ENCODE assay signal across 8 cellular contexts in the genomic region with DNA sequence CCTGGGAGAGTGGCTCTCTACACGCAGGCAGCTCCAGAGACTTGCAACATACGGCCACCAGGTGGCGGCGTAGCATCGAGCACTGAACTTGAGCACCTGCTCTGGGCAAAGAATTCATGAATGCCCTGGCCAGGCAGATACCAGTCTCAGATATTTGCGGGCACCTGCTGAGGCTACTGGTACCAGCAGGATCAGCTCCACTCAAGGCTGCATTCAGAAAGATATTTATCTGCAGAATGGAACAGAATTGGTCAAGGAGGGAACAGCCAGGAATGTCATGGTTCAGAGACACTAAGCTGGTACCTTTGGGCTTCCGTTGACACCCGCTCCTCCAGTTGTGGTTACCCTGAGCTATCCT. TPM values are rescaled to one million over a fixed set of nuclear protein-coding genes. Genes with fewer than 3 reads are reported as not detected.
DNase-seq lines count a peak whose midpoint lies in the region; ATAC-seq and TF ChIP-seq lines count a peak whose summit lies in the region.

No MANE protein-coding gene starts in this region.

- H3K9me3 ChIP-seq in HAP-1 (no peaks in the 10 kb centered on the region), heart right ventricle (no peaks in the 10 kb centered on the region)

- 9 to 18% methylated on average over 8 of the region's 8 CpGs for WGBS in heart right ventricle, 2 donors

- H3K4me1 ChIP-seq in HAP-1 (no peaks in the 10 kb centered on the region), heart right ventricle (peaks cover 0 to 30% (median 0%) of the 10 kb centered on the region in 9 donors)

- H3K4me3 ChIP-seq in HAP-1: no peak overlapping the region
- no peak overlapping the region for H3K4me3 ChIP-seq in heart right ventricle

- H3K27ac Mint-ChIP-seq in activated naive CD8-positive, alpha-beta T cell treated with anti-CD3 and anti-CD28 coated beads, Interleukin-2, amount 50 U/mL, for 24 hours: no peak overlapping the region

- DNase-seq in DMS53 treated with DMSO at 0.1 percent for 48 hours (lab: John Stamatoyannopoulos, UW; ENCODE audit: unreplicated experiment) (peak; percentile 91), HAP-1 (ENCODE audit: low spot score in 2 of 2) (peak; percentile 44 to 86), NCI-H128 (lab: John Stamatoyannopoulos, UW; ENCODE audit: unreplicated experiment) (peak; percentile 70), T-helper 1 cell (peak; percentile 50 to 75 (median 64)), heart right ventricle (peak; percentile 81 to 86), retina (peak; percentile 78)
- peak; percentile 81 for DNase-seq in activated naive CD8-positive, alpha-beta T cell treated with anti-CD3 and anti-CD28 coated beads, Interleukin-2, amount 50 U/mL, for 24 hours

- H3K36me3 ChIP-seq in HAP-1 (replicated peaks) (no peaks in the 10 kb centered on the region), heart right ventricle (no peaks in the 10 kb centered on the region)

- peaks cover 2% of the 10 kb centered on the region for H3K4me1 Mint-ChIP-seq in activated naive CD8-positive, alpha-beta T cell treated with anti-CD3 and anti-CD28 coated beads, Interleukin-2, amount 50 U/mL, for 24 hours

- in situ Hi-C loops in HAP-1 (cut with MboI; ENCODE audit: low sequenced_read_pairs): no loop called here

- H3K27ac ChIP-seq in heart right ventricle: no peak overlapping the region

- peak; percentile 88 for ATAC-seq in activated naive CD8-positive, alpha-beta T cell treated with anti-CD3 and anti-CD28 coated beads, Interleukin-2, amount 50 U/mL, for 24 hours
- ATAC-seq in heart right ventricle (peak; percentile 83 to 94 (median 89)), HG02852 (IDR thresholded peaks at IDR 0.05; ENCODE audit: unreplicated experiment) (no peak)

- intact Hi-C loops in heart right ventricle (cut with DNase I): loop anchor here (1.0 to 10.0 kb wide), 17 partner anchors 54 to 356 kb away; no protein-coding TSS in a partner anchor

- H3K4me3 Mint-ChIP-seq in activated naive CD8-positive, alpha-beta T cell treated with anti-CD3 and anti-CD28 coated beads, Interleukin-2, amount 50 U/mL, for 24 hours: no peak overlapping the region

- no peaks in the 10 kb centered on the region for H3K36me3 Mint-ChIP-seq in activated naive CD8-positive, alpha-beta T cell treated with anti-CD3 and anti-CD28 coated beads, Interleukin-2, amount 50 U/mL, for 24 hours (ENCODE audit: low read depth)

- no peaks in the 10 kb centered on the region for H3K27me3 ChIP-seq in HAP-1 (ENCODE audit: low read depth)
- no peaks in the 10 kb centered on the region for H3K27me3 ChIP-seq in heart right ventricle

- TF ChIP-seq CTCF in heart right ventricle (IDR thresholded peaks at IDR 0.05): peak; percentile 92 to 98 (median 94)

- no peaks in the 10 kb centered on the region for H3K9me3 Mint-ChIP-seq in activated naive CD8-positive, alpha-beta T cell treated with anti-CD3 and anti-CD28 coated beads, Interleukin-2, amount 50 U/mL, for 24 hours

- H3K27me3 Mint-ChIP-seq in activated naive CD8-positive, alpha-beta T cell treated with anti-CD3 and anti-CD28 coated beads, Interleukin-2, amount 50 U/mL, for 24 hours: no peaks in the 10 kb centered on the region

RNA-seq across cellular contexts. Expression of gene CCDC86, which starts 10.8 kb away (rescaled TPM):
- 10 to 100 TPM in 4 of 10 donors, 1 to 10 TPM in 6; 6.6 to 20.1 (median 9.2) TPM for total RNA-seq in heart right ventricle
- 10 to 100 TPM in 1 of 2 donors, 1 to 10 TPM in 1; 7.4 to 26.5 TPM for polyA plus RNA-seq in heart right ventricle

RNA-seq across cellular contexts. Expression of gene PTGDR2, which starts 24.6 kb away (rescaled TPM):
- total RNA-seq in heart right ventricle: 1 to 10 TPM in 9 of 10 donors, under 1 TPM in 1; 0.35 to 5.1 (median 1.2) TPM
- 1 to 10 TPM in 1 of 2 donors, under 1 TPM in 1; 0.57 to 5.7 TPM for polyA plus RNA-seq in heart right ventricle

RNA-seq across cellular contexts. Expression of gene ZP1, which starts 36.2 kb away (rescaled TPM):
- under 1 TPM in 3 of 10 donors, not detected in 7; 0.16 to 0.33 (median 0.25) TPM for total RNA-seq in heart right ventricle
- polyA plus RNA-seq in heart right ventricle: under 1 TPM; 0.37 to 0.51 TPM

RNA-seq across cellular contexts. Expression of gene MS4A10, which starts 46.0 kb away (rescaled TPM):
- not detected for total RNA-seq in heart right ventricle
- polyA plus RNA-seq in heart right ventricle: not detected
